In the genomic region with DNA sequence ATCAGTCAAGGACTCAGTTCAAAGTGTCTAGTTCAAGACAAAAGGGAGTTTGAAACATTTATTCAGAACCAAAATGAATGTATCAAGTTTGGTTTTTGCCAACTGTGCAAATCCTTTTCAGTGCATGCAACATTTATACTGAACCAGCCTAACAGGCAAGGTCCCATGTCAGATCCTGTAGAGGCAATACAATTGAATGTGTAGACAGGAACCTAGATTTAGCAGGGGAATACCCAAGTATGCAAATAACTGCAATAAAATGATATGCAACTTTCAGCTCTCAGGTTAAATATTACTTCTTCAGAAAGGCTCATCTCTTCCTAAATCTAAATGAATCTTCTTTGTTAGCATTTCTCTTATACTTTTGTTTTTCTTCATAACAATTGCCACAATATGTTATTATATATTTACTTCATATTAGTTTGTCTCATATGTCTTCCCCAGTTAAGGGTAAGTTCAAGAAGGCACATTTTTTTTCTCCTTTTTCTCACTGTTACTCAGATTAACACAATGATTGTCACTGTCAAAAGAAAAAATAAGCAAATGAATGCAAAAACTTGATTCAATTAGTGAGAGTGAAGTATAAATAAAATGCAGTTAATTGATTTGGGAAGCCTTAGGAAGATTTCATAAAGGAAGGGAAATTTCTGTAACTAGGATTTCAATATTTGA, we compare ENCODE assay signal across 11 cellular contexts.
A peak's percentile ranks its signal among the peaks of the same experiment; 100 is the strongest.
DNase-seq lines count a peak whose midpoint lies in the region; ATAC-seq and FAIRE-seq lines count a peak whose summit lies in the region.
"Had no signal": no experiment of that assay in that cellular context is flagged by ENCODE, and none has a peak within 500 bp of the region (broad histone marks: within the 10 kb centered on the region; RNA-seq: fewer than 3 reads in every experiment).

No MANE protein-coding gene starts in this region.

- no peak overlapping the region for H2AK5ac ChIP-seq in trophoblast cell (ENCODE audit: low read length)

- no peaks in the 10 kb centered on the region for H3K4me1 ChIP-seq in trophoblast cell (ENCODE audit: control insufficient read depth in 1 of 2, insufficient read depth in 2 of 2, low read length in 2 of 2)
- H3K4me1 ChIP-seq: heart right ventricle had no signal

- no peak overlapping the region for H3K23ac ChIP-seq in trophoblast cell (ENCODE audit: low read length)

- H4K8ac ChIP-seq in trophoblast cell (ENCODE audit: low read depth, low read length) = no peak overlapping the region

- H3K27ac ChIP-seq in trophoblast cell (ENCODE audit: low read depth, low read length) = no peak overlapping the region
- H3K27ac ChIP-seq: heart right ventricle, HL-60 had no signal

- H3K27me3 ChIP-seq in trophoblast cell (ENCODE audit: insufficient read depth, low read length) = no peaks in the 10 kb centered on the region
- H3K27me3 ChIP-seq: heart right ventricle had no signal

- no peak overlapping the region for H3K4me2 ChIP-seq in trophoblast cell (ENCODE audit: low read length)

- H3K18ac ChIP-seq in trophoblast cell (ENCODE audit: low read length) = no peak overlapping the region

- H2BK12ac ChIP-seq in trophoblast cell (ENCODE audit: low read length) = no peak overlapping the region

- H3K4me3 ChIP-seq in trophoblast cell (ENCODE audit: low read depth, low read length) = no peak overlapping the region
- H3K4me3 ChIP-seq: heart right ventricle had no signal

- no peaks in the 10 kb centered on the region for H3K36me3 ChIP-seq in trophoblast cell (ENCODE audit: control insufficient read depth in 1 of 2, insufficient read depth in 2 of 2, low read length in 2 of 2)
- H3K36me3 ChIP-seq: heart right ventricle had no signal

- no peak overlapping the region for H4K12ac ChIP-seq in trophoblast cell (ENCODE audit: low read depth, low read length)

- H3K79me1 ChIP-seq in trophoblast cell (ENCODE audit: low read length) = no peaks in the 10 kb centered on the region

- intact Hi-C loops in left colon (cut with DNase I, micrococcal nuclease) = no loop called here

- DNase-seq in left colon (no peak), trophoblast cell (no peak), RCC 7860 (ENCODE audit: low spot score) (no peak), LoVo (ENCODE audit: low spot score) (no peak), NCI-H2107 treated with DMSO at 0.1 percent for 48 hours (lab: John Stamatoyannopoulos, UW; ENCODE audit: unreplicated experiment) (no peak)
- DNase-seq: heart right ventricle, NCI-H2081 treated with DMSO at 0.1 percent for 48 hours had no signal

- H2AFZ ChIP-seq in trophoblast cell (ENCODE audit: insufficient read depth, low read length, poor library complexity) = no peak overlapping the region

- FAIRE-seq in RCC 7860 (lab: Jason Lieb, UNC) = no peak

- no peak overlapping the region for H3K4ac ChIP-seq in trophoblast cell (ENCODE audit: low read depth, low read length)

- no peaks in the 10 kb centered on the region for H3K9me3 ChIP-seq in trophoblast cell (ENCODE audit: insufficient read depth, low read depth, low read length)

- no peaks in the 10 kb centered on the region for H3K79me2 ChIP-seq in trophoblast cell (ENCODE audit: control insufficient read depth, insufficient read depth, low read length, poor library complexity)

- no peak overlapping the region for H2BK5ac ChIP-seq in trophoblast cell (ENCODE audit: low read depth, low read length, poor library complexity)

- no peak overlapping the region for H2BK120ac ChIP-seq in trophoblast cell (ENCODE audit: insufficient read depth, low read length, poor library complexity)

- ATAC-seq in GM18873 (IDR thresholded peaks at IDR 0.05; ENCODE audit: low FRiP score, unreplicated experiment) (peak; percentile 93), GM21717 (IDR thresholded peaks at IDR 0.05; ENCODE audit: unreplicated experiment) (peak; percentile 91), HG03342 (IDR thresholded peaks at IDR 0.05; ENCODE audit: unreplicated experiment) (peak; percentile 87), left colon (peak; percentile 80)
- ATAC-seq: heart right ventricle had no signal

- H4K91ac ChIP-seq in trophoblast cell (ENCODE audit: low read depth, low read length) = no peak overlapping the region

- no peak overlapping the region for H3K9ac ChIP-seq in trophoblast cell (ENCODE audit: low read length)

- no peak overlapping the region for H3K14ac ChIP-seq in trophoblast cell (ENCODE audit: low read length)
